Comparison of ENCODE assay signal across 8 cellular contexts in the genomic region with DNA sequence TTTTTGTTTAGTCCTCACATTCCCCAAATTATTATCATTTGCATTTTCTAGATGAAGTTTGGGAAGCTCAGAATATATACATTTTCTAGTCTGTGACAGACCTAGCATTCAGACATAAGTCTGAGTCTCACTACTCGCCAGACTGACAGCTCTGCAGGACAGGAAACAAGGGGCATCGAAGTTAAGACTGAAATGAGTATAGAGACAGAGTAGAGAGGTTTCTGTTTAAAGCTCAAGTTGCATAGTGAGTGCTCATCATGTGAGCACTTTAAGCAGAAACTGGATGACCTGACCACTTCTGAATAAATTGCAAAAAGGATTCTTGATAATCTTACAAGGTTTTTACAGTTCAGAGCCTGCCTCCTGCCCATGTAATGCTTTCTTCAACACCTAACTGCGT. TPM values are rescaled to one million over a fixed set of nuclear protein-coding genes. Genes with fewer than 3 reads are reported as not detected.
DNase-seq lines count a peak whose midpoint lies in the region; ATAC-seq and TF ChIP-seq lines count a peak whose summit lies in the region.

No MANE protein-coding gene starts in this region.

- DNase-seq in GM12864 (ENCODE audit: low read depth) (no peak), LNCaP clone FGC (ENCODE audit: low read depth) (no peak), MCF 10A (ENCODE audit: unreplicated experiment) (peak; percentile 43), NCI-H1436 (lab: John Stamatoyannopoulos, UW) (no peak), T-helper 9 cell (no peak), COLO829 (ENCODE audit: low spot score) (no peak)

- no peaks in the 10 kb centered on the region for H3K27me3 ChIP-seq in mononuclear cell (ENCODE audit: insufficient read depth, low read length)

- CTCF ChIA-PET in MCF 10A (lab: Yijun Ruan, JAX), result interaction anchor here (0.9 to 2.6 kb wide), 6 partner anchors 10 to 332 kb away, joined by 3 to 14 read pairs (median 4); a partner anchor contains a TSS

- no peaks in the 10 kb centered on the region for H3K27me3 Mint-ChIP-seq in MCF 10A (ENCODE audit: insufficient read depth, unreplicated experiment)

- H3K36me3 Mint-ChIP-seq in MCF 10A (ENCODE audit: insufficient read depth, unreplicated experiment), result peaks cover 19% of the 10 kb centered on the region

- no TSS peak for BruUV-seq in MCF 10A (replicated peaks; lab: Mats Ljungman, UMichigan)

- H3K4me1 ChIP-seq in mononuclear cell (ENCODE audit: insufficient read depth, low read length), result peaks cover 49% of the 10 kb centered on the region

- no peak for TF ChIP-seq CTCF in GM12864 (IDR thresholded peaks at IDR 0.05; ENCODE audit: low read depth, low read length, missing control alignments)
- no peak for TF ChIP-seq CTCF in LNCaP clone FGC (IDR thresholded peaks at IDR 0.05; ENCODE audit: control insufficient read depth, extremely low read depth, insufficient read depth)
- no peak for TF ChIP-seq CTCF in MCF 10A (IDR thresholded peaks at IDR 0.05; ENCODE audit: unreplicated experiment)

- H3K4me3 ChIP-seq in GM12864 (ENCODE audit: low read depth, low read length), result peak overlapping the region; percentile 83
- H3K4me3 ChIP-seq in LNCaP clone FGC (ENCODE audit: low read depth, low read length), result peak overlapping the region; percentile 98
- peak overlapping the region; percentile 97 for H3K4me3 ChIP-seq in mononuclear cell (ENCODE audit: low read length)

- H3K4me3 Mint-ChIP-seq in MCF 10A (ENCODE audit: unreplicated experiment), result peak overlapping the region; percentile 97

- peak; percentile 56 for ATAC-seq in GM21576 (IDR thresholded peaks at IDR 0.05; ENCODE audit: unreplicated experiment)

- POLR2A ChIA-PET in MCF 10A (lab: Yijun Ruan, JAX), result interaction anchor here (1.1 to 13.1 kb wide), 16 partner anchors 9 to 523 kb away, joined by 3 to 694 read pairs (median 20); a partner anchor contains a TSS

- intact Hi-C loops in MCF 10A (cut with micrococcal nuclease), result loop anchor here (1.0 to 5.0 kb wide), 4 partner anchors 28 to 101 kb away; a partner anchor contains a TSS

- H3K9me3 ChIP-seq in mononuclear cell (ENCODE audit: low read depth, low read length), result no peaks in the 10 kb centered on the region

- H3K9me3 Mint-ChIP-seq in MCF 10A (ENCODE audit: unreplicated experiment), result no peaks in the 10 kb centered on the region

- peak overlapping the region; percentile 99 for H3K27ac Mint-ChIP-seq in MCF 10A (ENCODE audit: low read depth, unreplicated experiment)

- H3K4me1 Mint-ChIP-seq in MCF 10A (ENCODE audit: insufficient read depth, unreplicated experiment), result peaks cover 12% of the 10 kb centered on the region

RNA-seq across cellular contexts. Expression of a gene that starts 1.1 kb away (rescaled TPM):
- total RNA-seq in MCF 10A (2022) (126 and 143 TPM in 2 replicates), mononuclear cell (60.0 TPM)

RNA-seq across cellular contexts. Expression of a gene that starts 1.4 kb away (rescaled TPM):
- total RNA-seq in MCF 10A (2022) (132 and 152 TPM in 2 replicates), mononuclear cell (116 TPM)
